ENCODE assay signal across 13 cellular contexts in genomic region chr13:88339271-88339741, GRCh38.
"Had no signal": no experiment of that assay in that cellular context is flagged by ENCODE, and none has a peak within 500 bp of the region (broad histone marks: within the 10 kb centered on the region; RNA-seq: fewer than 3 reads in every experiment).

No MANE protein-coding gene starts in this region.

- H3K36me3 ChIP-seq: tibial nerve had no signal

- DNase-seq: activated naive CD4-positive, alpha-beta T cell; activated naive CD8-positive, alpha-beta T cell treated with anti-CD3 and anti-CD28 coated beads, Interleukin-2, amount 10 ng/mL, durations not matched to agents 7 days and 5 days; anterior cingulate cortex; cerebellar nuclear complex; dermis blood vessel endothelial cell; effector memory CD8-positive, alpha-beta T cell; foreskin melanocyte; mammary epithelial cell; naive thymus-derived CD8-positive, alpha-beta T cell; SW 1271 had no signal

- ATAC-seq: effector memory CD8-positive, alpha-beta T cell; left lobe of liver; naive thymus-derived CD8-positive, alpha-beta T cell; stimulated activated memory B cell treated with anti-CD40 and anti-IgM and Interleukin-4, amounts not matched to agents 10 μg/mL and 1 μg/mL and 100 μg/mL, for 72 hours had no signal

- H3K27ac ChIP-seq: tibial nerve had no signal

- H3K9me3 ChIP-seq: tibial nerve had no signal

- H3K4me1 ChIP-seq: tibial nerve had no signal

- H3K4me3 ChIP-seq: tibial nerve had no signal

- H3K27me3 ChIP-seq: tibial nerve had no signal
